ENCODE assay signal across 8 cellular contexts in the genomic region with DNA sequence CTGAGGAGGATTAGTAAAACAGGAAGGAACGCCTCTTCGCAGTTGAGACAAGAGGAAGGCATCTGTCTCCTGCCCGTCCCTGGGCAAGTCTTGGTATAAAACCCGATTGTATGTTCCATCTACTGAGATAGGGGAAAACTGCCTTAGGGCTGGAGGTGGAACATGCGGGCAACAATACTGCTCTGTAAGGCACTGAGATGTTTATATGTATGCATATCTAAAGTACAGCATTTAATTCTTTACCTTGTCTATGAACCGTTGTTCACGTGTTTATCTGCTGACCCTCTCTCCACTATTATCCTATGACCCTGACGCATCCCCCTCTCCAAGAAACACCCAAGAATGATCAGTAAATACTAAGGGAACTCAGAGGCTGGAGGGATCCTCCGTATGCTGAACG. TPM values are rescaled to one million over a fixed set of nuclear protein-coding genes. Genes with fewer than 3 reads are reported as not detected.
DNase-seq lines count a peak whose midpoint lies in the region; ATAC-seq and TF ChIP-seq lines count a peak whose summit lies in the region.

No MANE protein-coding gene starts in this region.

- peak overlapping the region; percentile 94; the same call in 1 of the 2 replicates for H3K9ac ChIP-seq in MM.1S (ENCODE audit: low read length)

- H3K4me1 Mint-ChIP-seq in CD14-positive monocyte (peaks cover 22% of the 10 kb centered on the region), MCF 10A (ENCODE audit: insufficient read depth, unreplicated experiment) (peaks cover 15% of the 10 kb centered on the region)
- peaks cover 17 to 32% (median 25%) of the 10 kb centered on the region in 7 donors for H3K4me1 Mint-ChIP-seq in naive thymus-derived CD4-positive, alpha-beta T cell

- H2AFZ ChIP-seq in MM.1S (ENCODE audit: low read length): peak overlapping the region; percentile 74

- H3K27ac Mint-ChIP-seq in CD14-positive monocyte: peak overlapping the region; percentile 87 to 98 (median 95)
- H3K27ac Mint-ChIP-seq in MCF 10A (ENCODE audit: low read depth, unreplicated experiment): peak overlapping the region; percentile 91
- H3K27ac Mint-ChIP-seq in naive thymus-derived CD4-positive, alpha-beta T cell: peak overlapping the region; percentile 15 to 97 (median 92)

- TF ChIP-seq CTCF in CD14-positive monocyte (IDR thresholded peaks at IDR 0.05): no peak
- TF ChIP-seq CTCF in MM.1S (IDR thresholded peaks at IDR 0.05; ENCODE audit: low read length): no peak
- no peak for TF ChIP-seq CTCF in MCF 10A (IDR thresholded peaks at IDR 0.05; ENCODE audit: unreplicated experiment)

- CTCF ChIA-PET in MCF 10A (lab: Yijun Ruan, JAX): interaction anchor here (0.7 kb wide), 1 partner anchor 291 kb away, joined by 3 read pairs; no protein-coding TSS in a partner anchor
- CTCF ChIA-PET in naive thymus-derived CD4-positive, alpha-beta T cell (lab: Charles Lee): no interaction called here

- H3K27me3 ChIP-seq in MM.1S (replicated peaks; ENCODE audit: insufficient read depth, low read length): no peaks in the 10 kb centered on the region
- H3K27me3 ChIP-seq in naive thymus-derived CD4-positive, alpha-beta T cell (ENCODE audit: control insufficient read depth in 2 of 2, insufficient read depth in 2 of 2, low read length in 2 of 2): no peaks in the 10 kb centered on the region

- peaks cover 4% of the 10 kb centered on the region; the same call in 1 of the 2 replicates for H3K4me1 ChIP-seq in MM.1S (ENCODE audit: low read length)
- H3K4me1 ChIP-seq in naive thymus-derived CD4-positive, alpha-beta T cell (ENCODE audit: control insufficient read depth in 2 of 2, insufficient read depth in 2 of 2, low read length in 2 of 2): peaks cover 10 to 11% of the 10 kb centered on the region in 2 donors

- ATAC-seq in naive thymus-derived CD4-positive, alpha-beta T cell: no peak
- no peak for ATAC-seq in GM21723 (IDR thresholded peaks at IDR 0.05; ENCODE audit: unreplicated experiment)

- BruUV-seq in MCF 10A (replicated peaks; lab: Mats Ljungman, UMichigan): no TSS peak

- H3K4me3 Mint-ChIP-seq in CD14-positive monocyte: peak overlapping the region; percentile 87 to 96
- H3K4me3 Mint-ChIP-seq in MCF 10A (ENCODE audit: unreplicated experiment): peak overlapping the region; percentile 88
- peak overlapping the region; percentile 86 to 97 (median 92) for H3K4me3 Mint-ChIP-seq in naive thymus-derived CD4-positive, alpha-beta T cell

- POLR2A ChIA-PET in MCF 10A (lab: Yijun Ruan, JAX): interaction anchor here (0.6 to 2.1 kb wide), 10 partner anchors 29 to 75 kb away, joined by 3 to 14 read pairs (median 4); a partner anchor contains a TSS
- POLR2A ChIA-PET in naive thymus-derived CD4-positive, alpha-beta T cell (lab: Charles Lee): interaction anchor here (0.8 to 1.2 kb wide), 6 partner anchors 8 to 89 kb away, joined by 3 to 5 read pairs (median 4); a partner anchor contains a TSS

- H3K9me2 ChIP-seq in MM.1S (replicated peaks; ENCODE audit: insufficient read depth, low read length): no peaks in the 10 kb centered on the region

- no peaks in the 10 kb centered on the region for H3K9me3 ChIP-seq in MM.1S (replicated peaks; ENCODE audit: insufficient read depth, low read length)
- no peaks in the 10 kb centered on the region for H3K9me3 ChIP-seq in naive thymus-derived CD4-positive, alpha-beta T cell (ENCODE audit: control insufficient read depth in 2 of 3, low read length in 3 of 3)

- H3K9me3 Mint-ChIP-seq in CD14-positive monocyte (no peaks in the 10 kb centered on the region), MCF 10A (ENCODE audit: unreplicated experiment) (no peaks in the 10 kb centered on the region)
- peaks cover 0 to 1% (median 0%) of the 10 kb centered on the region in 11 donors for H3K9me3 Mint-ChIP-seq in naive thymus-derived CD4-positive, alpha-beta T cell

- H3K4me3 ChIP-seq in MM.1S (ENCODE audit: low read length): peak overlapping the region; percentile 98
- H3K4me3 ChIP-seq in naive thymus-derived CD4-positive, alpha-beta T cell (ENCODE audit: low read length): peak overlapping the region; percentile 74

- peak overlapping the region; percentile 98 for H3K4me2 ChIP-seq in MM.1S (ENCODE audit: low read depth, low read length)

- H3F3A ChIP-seq in MM.1S (ENCODE audit: insufficient read depth, low read length): 0 out of 2 replicates have a peak, but pooled peaks cover 6% of the 10 kb centered on the region

- no peak overlapping the region for H3K27ac ChIP-seq in MM.1S (ENCODE audit: low read length)
- peak overlapping the region; percentile 86 for H3K27ac ChIP-seq in naive thymus-derived CD4-positive, alpha-beta T cell (ENCODE audit: low read depth, low read length)

- H3K79me2 ChIP-seq in MM.1S (ENCODE audit: low read length): peaks cover 29% of the 10 kb centered on the region

- H3K27me3 Mint-ChIP-seq in CD14-positive monocyte (ENCODE audit: low read depth in 3 of 3) (peaks cover 0 to 2% (median 0%) of the 10 kb centered on the region in 3 donors), MCF 10A (ENCODE audit: insufficient read depth, unreplicated experiment) (no peaks in the 10 kb centered on the region)
- H3K27me3 Mint-ChIP-seq in naive thymus-derived CD4-positive, alpha-beta T cell: no peaks in the 10 kb centered on the region

- DNase-seq in CD14-positive monocyte (ENCODE audit: low spot score): no peak
- DNase-seq in MM.1S: no peak
- DNase-seq in MCF 10A (ENCODE audit: unreplicated experiment): no peak
- no peak for DNase-seq in naive thymus-derived CD4-positive, alpha-beta T cell
- DNase-seq in C1 segment of cervical spinal cord (lab: John Stamatoyannopoulos, UW): no peak
- no peak for DNase-seq in putamen (ENCODE audit: low spot score)
- no peak for DNase-seq in islet precursor cell

- H4K20me1 ChIP-seq in MM.1S (ENCODE audit: insufficient read depth, low read length): no peaks in the 10 kb centered on the region

- H3K36me3 Mint-ChIP-seq in CD14-positive monocyte (peaks cover 27 to 42% of the 10 kb centered on the region in 2 donors), MCF 10A (ENCODE audit: insufficient read depth, unreplicated experiment) (peaks cover 38% of the 10 kb centered on the region)
- H3K36me3 Mint-ChIP-seq in naive thymus-derived CD4-positive, alpha-beta T cell: peaks cover 0 to 11% (median 6%) of the 10 kb centered on the region in 5 donors

- intact Hi-C loops in CD14-positive monocyte (cut with micrococcal nuclease): loop anchor here in 1 of 2 donors (5.0 kb wide), 1 partner anchor 52 kb away; a partner anchor contains a TSS
- intact Hi-C loops in MCF 10A (cut with micrococcal nuclease): no loop called here
- intact Hi-C loops in naive thymus-derived CD4-positive, alpha-beta T cell (cut with micrococcal nuclease): loop anchor here (1.0 to 2.0 kb wide), 6 partner anchors 19 to 353 kb away; a partner anchor contains a TSS

- H3K36me3 ChIP-seq in MM.1S (replicated peaks; ENCODE audit: insufficient read depth, low read length): no peaks in the 10 kb centered on the region
- peaks cover under 1 to 31% (median under 1%) of the 10 kb centered on the region in 3 experiments for H3K36me3 ChIP-seq in naive thymus-derived CD4-positive, alpha-beta T cell (ENCODE audit: control insufficient read depth in 2 of 3, insufficient read depth in 3 of 3, low read length in 3 of 3)

RNA-seq across cellular contexts. Expression of a gene that starts 0.7 kb away (rescaled TPM):
- polyA plus RNA-seq in CD14-positive monocyte: 10 to 100 TPM; 43.8 to 54.6 TPM
- 71.2 and 94.2 TPM in 2 replicates for total RNA-seq in MCF 10A (2022)
- 10 to 100 TPM; 43.5 to 70.0 (median 50.0) TPM for total RNA-seq in naive thymus-derived CD4-positive, alpha-beta T cell
- 10 to 100 TPM; 43.8 to 50.8 TPM for polyA plus RNA-seq in naive thymus-derived CD4-positive, alpha-beta T cell

RNA-seq across cellular contexts. Expression of a gene that starts 18.8 kb away (rescaled TPM):
- polyA plus RNA-seq in CD14-positive monocyte: not detected
- total RNA-seq in MCF 10A (2022): 0.56 and 0.68 TPM in 2 replicates
- total RNA-seq in naive thymus-derived CD4-positive, alpha-beta T cell: under 1 TPM in 2 of 5 experiments, not detected in 3; 0.15 to 0.22 TPM
- polyA plus RNA-seq in naive thymus-derived CD4-positive, alpha-beta T cell: under 1 TPM; 0.08 to 0.12 TPM

RNA-seq across cellular contexts. Expression of a gene that starts 34.5 kb away (rescaled TPM):
- polyA plus RNA-seq in CD14-positive monocyte: 10 to 100 TPM; 43.6 to 50.7 TPM
- total RNA-seq in MCF 10A (2022): 122 and 165 TPM in 2 replicates
- 100 to 1,000 TPM; 180 to 247 (median 203) TPM for total RNA-seq in naive thymus-derived CD4-positive, alpha-beta T cell
- 100 to 1,000 TPM in 1 of 2 donors, 10 to 100 TPM in 1; 78.7 to 127 TPM for polyA plus RNA-seq in naive thymus-derived CD4-positive, alpha-beta T cell

RNA-seq across cellular contexts. Expression of a gene that starts 35.0 kb away (rescaled TPM):
- not detected for polyA plus RNA-seq in CD14-positive monocyte
- not detected in 2 replicates for total RNA-seq in MCF 10A (2022)
- not detected for total RNA-seq in naive thymus-derived CD4-positive, alpha-beta T cell
- polyA plus RNA-seq in naive thymus-derived CD4-positive, alpha-beta T cell: not detected

RNA-seq across cellular contexts. Expression of a gene that starts 44.2 kb away (rescaled TPM):
- 1,000 to 10,000 TPM in 1 of 2 donors, 100 to 1,000 TPM in 1; 689 to 1,038 TPM for polyA plus RNA-seq in CD14-positive monocyte
- total RNA-seq in MCF 10A (2022): 2,837 and 2,909 TPM in 2 replicates
- 1,000 to 10,000 TPM; 2,281 to 4,335 (median 4,063) TPM for total RNA-seq in naive thymus-derived CD4-positive, alpha-beta T cell
- polyA plus RNA-seq in naive thymus-derived CD4-positive, alpha-beta T cell: 1,000 to 10,000 TPM; 2,448 to 2,618 TPM
